In the genomic region with DNA sequence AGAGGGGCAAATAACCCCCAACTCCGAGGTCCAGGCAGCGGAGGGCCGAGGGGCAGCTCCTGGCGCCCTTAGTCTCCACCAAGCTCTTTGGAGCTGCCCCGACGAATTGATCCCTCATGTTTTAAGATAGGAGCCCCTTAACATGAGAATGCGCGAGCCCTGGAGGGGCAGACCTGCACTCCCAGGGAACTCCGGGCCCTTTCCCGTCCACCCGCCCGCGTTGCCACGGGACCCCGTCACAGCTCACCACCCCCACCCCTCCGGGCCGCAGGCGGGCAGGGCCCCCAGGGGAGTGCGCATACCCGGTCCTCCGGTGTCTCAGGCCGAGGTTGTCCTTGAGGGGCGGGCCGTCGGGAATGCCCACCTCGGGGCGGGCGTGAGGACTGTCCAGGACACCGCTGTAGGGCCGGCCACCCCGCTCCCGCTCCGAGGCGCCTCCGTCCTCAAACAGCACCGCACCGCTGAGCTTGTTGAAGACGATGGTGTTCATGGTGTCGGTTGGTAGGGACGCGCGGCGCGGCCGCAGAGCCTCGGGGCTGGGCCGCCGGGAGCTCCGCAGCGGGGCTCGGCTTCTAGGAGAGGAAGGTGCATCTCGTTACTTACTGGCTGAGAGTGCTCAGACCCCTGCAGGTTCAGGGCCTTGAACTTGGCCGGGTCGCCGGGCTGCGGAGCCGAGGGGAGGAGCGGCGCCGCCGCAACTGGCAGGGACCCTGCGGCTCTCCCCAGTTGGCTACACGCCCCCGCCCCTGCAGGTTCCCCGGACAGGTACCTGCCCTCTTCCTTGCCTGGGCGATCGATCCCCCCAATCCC, we compare ENCODE assay signal across 1 cellular context.
TF ChIP-seq lines count a peak whose summit lies in the region.

No MANE protein-coding gene starts in this region.

TF ChIP-seq in IMR-90, 13 proteins besides CTCF, POLR2A, EP300 and RAD21 (continued from another document):
- TF ChIP-seq, protein P1, sequence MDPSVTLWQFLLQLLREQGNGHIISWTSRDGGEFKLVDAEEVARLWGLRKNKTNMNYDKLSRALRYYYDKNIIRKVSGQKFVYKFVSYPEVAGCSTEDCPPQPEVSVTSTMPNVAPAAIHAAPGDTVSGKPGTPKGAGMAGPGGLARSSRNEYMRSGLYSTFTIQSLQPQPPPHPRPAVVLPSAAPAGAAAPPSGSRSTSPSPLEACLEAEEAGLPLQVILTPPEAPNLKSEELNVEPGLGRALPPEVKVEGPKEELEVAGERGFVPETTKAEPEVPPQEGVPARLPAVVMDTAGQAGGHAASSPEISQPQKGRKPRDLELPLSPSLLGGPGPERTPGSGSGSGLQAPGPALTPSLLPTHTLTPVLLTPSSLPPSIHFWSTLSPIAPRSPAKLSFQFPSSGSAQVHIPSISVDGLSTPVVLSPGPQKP (IDR thresholded peaks at IDR 0.05; ENCODE audit: borderline replicate concordance, low read depth, low read length): no peak
